Comparison of ENCODE assay signal across 8 cellular contexts in the genomic region with DNA sequence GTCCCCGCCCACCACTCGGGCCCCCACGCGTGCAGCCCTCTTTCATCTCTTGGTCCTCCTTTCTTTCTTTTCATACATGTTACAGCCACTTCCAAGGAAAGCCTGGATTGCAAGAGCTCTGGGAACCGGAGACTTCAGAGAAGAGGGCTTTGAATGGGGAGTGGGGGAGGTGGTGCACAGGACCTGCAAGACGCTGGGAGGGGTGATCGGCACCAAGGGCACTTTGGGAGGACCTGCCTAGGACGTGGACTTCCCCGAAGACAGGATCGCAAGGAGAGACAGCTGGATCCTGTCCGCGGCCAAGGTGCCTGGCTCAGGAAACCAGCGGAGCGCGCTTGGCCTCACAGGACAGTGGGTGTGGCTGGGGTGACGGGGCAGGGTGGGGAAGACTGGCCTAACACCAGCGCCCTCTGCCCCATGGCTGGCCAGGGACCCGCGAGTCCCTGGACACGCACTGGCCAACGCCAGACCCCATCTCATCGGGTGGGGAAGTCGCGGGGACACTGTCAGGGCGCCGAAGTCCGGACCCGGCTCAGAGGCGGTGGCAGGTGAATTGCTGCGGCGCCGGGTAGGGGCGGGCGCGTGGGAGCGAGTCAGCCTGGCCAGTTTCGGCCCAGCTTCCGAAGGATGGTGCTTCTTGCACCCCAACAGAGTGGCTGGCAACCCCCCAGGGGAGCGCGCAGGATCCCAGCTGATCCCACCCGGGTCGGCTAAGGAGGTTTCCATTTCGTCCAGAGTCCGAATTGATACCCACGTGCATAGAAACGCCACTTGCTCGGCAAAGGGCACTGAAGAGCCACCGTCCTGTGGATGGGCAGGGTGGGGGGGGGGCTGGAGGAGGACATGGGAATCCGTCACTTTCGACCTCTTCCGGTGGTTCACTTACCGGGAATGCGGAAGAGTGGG. TPM values are rescaled to one million over a fixed set of nuclear protein-coding genes. Genes with fewer than 3 reads are reported as not detected.
DNase-seq lines count a peak whose midpoint lies in the region; ATAC-seq lines count a peak whose summit lies in the region.
"Had no signal": no experiment of that assay in that cellular context is flagged by ENCODE, and none has a peak within 500 bp of the region (broad histone marks: within the 10 kb centered on the region; RNA-seq: fewer than 3 reads in every experiment).

No MANE protein-coding gene starts in this region.

- H3K9me3 ChIP-seq in MG63, result no peaks in the 10 kb centered on the region
- H3K9me3 ChIP-seq in thymus (ENCODE audit: control insufficient read depth), result no peaks in the 10 kb centered on the region
- H3K9me3 ChIP-seq in Karpas-422 (ENCODE audit: low read length), result no peaks in the 10 kb centered on the region

- H3K36me3 Mint-ChIP-seq in central memory CD8-positive, alpha-beta T cell (ENCODE audit: insufficient read depth), result peaks cover 2% of the 10 kb centered on the region

- H2AFZ ChIP-seq in Karpas-422 (ENCODE audit: low read length), result no peak overlapping the region

- H3K27me3 ChIP-seq in MG63, result no peaks in the 10 kb centered on the region; the same call in 1 of the 2 replicates
- H3K27me3 ChIP-seq in thymus (ENCODE audit: control insufficient read depth, insufficient read depth), result peaks cover 59% of the 10 kb centered on the region
- H3K27me3 ChIP-seq in Karpas-422 (ENCODE audit: low read length), result no peaks in the 10 kb centered on the region

- DNase-seq in MG63 (peak; percentile 33), left lobe of liver (ENCODE audit: low spot score) (no peak), Karpas-422 (no peak), medulla oblongata (ENCODE audit: extremely low spot score) (no peak)
- no peak for DNase-seq in central memory CD8-positive, alpha-beta T cell (ENCODE audit: low spot score in 2 of 2)
- no peak for DNase-seq in stimulated activated CD4-positive, alpha-beta T cell treated with anti-CD3 and anti-CD28 coated beads, Interleukin-4, amount 100 ng/mL, for 24 hours

- H3K4me2 ChIP-seq in Karpas-422 (ENCODE audit: low read depth, low read length, poor library complexity, severe bottlenecking), result no peak overlapping the region
- H3K4me2 ChIP-seq: KMS-11 had no signal

- H3K4me1 ChIP-seq in thymus (ENCODE audit: control insufficient read depth, insufficient read depth, low read length) (peaks cover 3% of the 10 kb centered on the region), Karpas-422 (ENCODE audit: low read length) (no peaks in the 10 kb centered on the region)

- peaks cover 4% of the 10 kb centered on the region for H3K4me1 Mint-ChIP-seq in central memory CD8-positive, alpha-beta T cell

- ATAC-seq in central memory CD8-positive, alpha-beta T cell (replicated peaks; ENCODE audit: extremely low read depth, poor library complexity, severe bottlenecking), result peak; percentile 19
- ATAC-seq in left lobe of liver, result peak; percentile 16

- no peaks in the 10 kb centered on the region for H3K9me3 Mint-ChIP-seq in central memory CD8-positive, alpha-beta T cell

- H4K20me1 ChIP-seq in Karpas-422 (ENCODE audit: insufficient read depth, low read depth, low read length), result no peaks in the 10 kb centered on the region

- H3K27ac ChIP-seq in thymus (ENCODE audit: low read depth) (peak overlapping the region; percentile 34), Karpas-422 (ENCODE audit: low read length) (no peak overlapping the region)
- H3K27ac ChIP-seq: KMS-11 had no signal

- H3K9ac ChIP-seq in Karpas-422 (ENCODE audit: low read length), result no peak overlapping the region
- H3K9ac ChIP-seq: KMS-11 had no signal

- H3K27me3 Mint-ChIP-seq in central memory CD8-positive, alpha-beta T cell, result peaks cover 60% of the 10 kb centered on the region

- H3K27ac Mint-ChIP-seq in central memory CD8-positive, alpha-beta T cell (ENCODE audit: low read depth), result no peak overlapping the region

- H3K4me3 ChIP-seq in MG63, result peak overlapping the region; percentile 39
- H3K4me3 ChIP-seq in thymus (ENCODE audit: low read length), result peak overlapping the region; percentile 17
- no peak overlapping the region for H3K4me3 ChIP-seq in Karpas-422 (ENCODE audit: low read length)

- H3K36me3 ChIP-seq in MG63, result no peaks in the 10 kb centered on the region
- no peaks in the 10 kb centered on the region for H3K36me3 ChIP-seq in thymus (ENCODE audit: control insufficient read depth, insufficient read depth)
- H3K36me3 ChIP-seq in Karpas-422 (ENCODE audit: insufficient read depth, low read length), result no peaks in the 10 kb centered on the region

- 1% methylated on average over 53 of the region's 53 CpGs for WGBS in thymus

- no peaks in the 10 kb centered on the region for H3K9me2 ChIP-seq in Karpas-422 (replicated peaks; ENCODE audit: insufficient read depth, low read length)

- H3K79me2 ChIP-seq in Karpas-422 (ENCODE audit: low read length), result no peaks in the 10 kb centered on the region

- peak overlapping the region; percentile 18 for H3K4me3 Mint-ChIP-seq in central memory CD8-positive, alpha-beta T cell

RNA-seq across cellular contexts. Expression of a gene that starts 0.7 kb away (rescaled TPM):
- total RNA-seq in MG63 (2014; rRNA removed; shearing (Covaris generic); ENCODE audit: low replicate concordance), result 0.72 and 1.4 TPM in 2 replicates
- 2.2 TPM for total RNA-seq in left lobe of liver
- 16.8 TPM for polyA plus RNA-seq in thymus
- not detected in 2 replicates for total RNA-seq in Karpas-422 (2014; rRNA removed; shearing (Covaris generic); ENCODE audit: low replicate concordance)

RNA-seq across cellular contexts. Expression of a gene that starts 15.1 kb away (rescaled TPM):
- total RNA-seq in MG63 (2014; rRNA removed; shearing (Covaris generic); ENCODE audit: low replicate concordance), result not detected in 2 replicates
- not detected for total RNA-seq in left lobe of liver
- not detected for polyA plus RNA-seq in thymus
- total RNA-seq in Karpas-422 (2014; rRNA removed; shearing (Covaris generic); ENCODE audit: low replicate concordance), result not detected in 2 replicates

RNA-seq across cellular contexts. Expression of a gene that starts 35.9 kb away (rescaled TPM):
- not detected in 2 replicates for total RNA-seq in MG63 (2014; rRNA removed; shearing (Covaris generic); ENCODE audit: low replicate concordance)
- total RNA-seq in left lobe of liver, result 4.8 TPM
- 16.4 TPM for polyA plus RNA-seq in thymus
- not detected in 2 replicates for total RNA-seq in Karpas-422 (2014; rRNA removed; shearing (Covaris generic); ENCODE audit: low replicate concordance)
